Comparison of ENCODE assay signal across 8 cellular contexts in genomic region chr12:4506870-4507269, GRCh38. TPM values are rescaled to one million over a fixed set of nuclear protein-coding genes. Genes with fewer than 3 reads are reported as not detected.
A peak's percentile ranks its signal among the peaks of the same experiment; 100 is the strongest.
DNase-seq lines count a peak whose midpoint lies in the region; ATAC-seq, FAIRE-seq and TF ChIP-seq lines count a peak whose summit lies in the region.

No MANE protein-coding gene starts in this region.

- H3K4me1 ChIP-seq in CD4-positive, CD25-positive, alpha-beta regulatory T cell (ENCODE audit: control insufficient read depth, insufficient read depth, low read length, poor library complexity, severe bottlenecking) = peaks cover 23% of the 10 kb centered on the region
- H3K4me1 ChIP-seq in GM12878 (ENCODE audit: control insufficient read depth, insufficient read depth, low read length) = peaks cover 12% of the 10 kb centered on the region
- H3K4me1 ChIP-seq in colonic mucosa = no peaks in the 10 kb centered on the region

- H3K9me3 Mint-ChIP-seq in CD4-positive, CD25-positive, alpha-beta regulatory T cell = no peaks in the 10 kb centered on the region

- peak in 2 of 3 donors; percentile 85 to 94 for DNase-seq in CD4-positive, CD25-positive, alpha-beta regulatory T cell
- DNase-seq in GM12878 (ENCODE audit: low read depth, low spot score) = peak; percentile 52
- DNase-seq in omental fat pad (ENCODE audit: low spot score) = no peak
- DNase-seq in RCC 7860 (ENCODE audit: low spot score) = no peak
- DNase-seq in D341Med (ENCODE audit: low spot score) = no peak
- no peak for DNase-seq in colonic mucosa

- WGBS in GM12878 (ENCODE audit: insufficient coverage, insufficient replicate concordance, low lambda C conversion rate, missing lambda C conversion rate) = 6% methylated on average over 5 of the region's 5 CpGs

- TF ChIP-seq CTCF in GM12878 (IDR thresholded peaks at IDR 0.05 in 2 of 3, conservative IDR thresholded peaks at IDR 0.05 in 1 of 3; ENCODE audit: control insufficient read depth in 2 of 3, extremely low read depth in 1 of 3, insufficient read depth in 1 of 3, low read depth in 3 of 3, low read length in 3 of 3) = no peak
- TF ChIP-seq CTCF in omental fat pad (IDR thresholded peaks at IDR 0.05) = no peak
- TF ChIP-seq CTCF in colonic mucosa (IDR thresholded peaks at IDR 0.05) = no peak

- RAD21 ChIA-PET in GM12878 (lab: Charles Lee; ENCODE audit: unreplicated experiment) = no interaction called here

- CTCF ChIA-PET in GM12878 (lab: Yijun Ruan, JAX) = interaction anchor here (0.9 kb wide), 1 partner anchor 348 kb away, joined by 3 read pairs; no protein-coding TSS in a partner anchor

- H3K79me2 ChIP-seq in GM12878 (ENCODE audit: control insufficient read depth, insufficient read depth, low read length) = no peaks in the 10 kb centered on the region

- H3K4me3 ChIP-seq in CD4-positive, CD25-positive, alpha-beta regulatory T cell (ENCODE audit: low read depth, low read length) = peak overlapping the region; percentile 61
- H3K4me3 ChIP-seq in GM12878 (0 out of 2 replicates have a peak overlapping the region, but pooled peaks have one; percentile 1), colonic mucosa (no peak overlapping the region)

- H3K27me3 ChIP-seq in CD4-positive, CD25-positive, alpha-beta regulatory T cell (ENCODE audit: control insufficient read depth, insufficient read depth, low read length) = no peaks in the 10 kb centered on the region
- H3K27me3 ChIP-seq in GM12878 (replicated peaks in 1 of 2; ENCODE audit: control insufficient read depth in 2 of 2, insufficient read depth in 2 of 2, low read length in 1 of 2) (no peaks in the 10 kb centered on the region), colonic mucosa (no peaks in the 10 kb centered on the region)

- H3K9me3 ChIP-seq in CD4-positive, CD25-positive, alpha-beta regulatory T cell (ENCODE audit: control insufficient read depth in 2 of 2, low read length in 2 of 2) = no peaks in the 10 kb centered on the region
- H3K9me3 ChIP-seq in GM12878 (replicated peaks; ENCODE audit: control insufficient read depth, insufficient read depth, low read length) (no peaks in the 10 kb centered on the region), colonic mucosa (no peaks in the 10 kb centered on the region)

- H3K4me2 ChIP-seq in GM12878 (ENCODE audit: control insufficient read depth, insufficient read depth) = peak overlapping the region; percentile 39; the same call in 1 of the 2 replicates

- SMC1A ChIA-PET in GM12878 (lab: Charles Lee; ENCODE audit: uncharacterized antibody, unreplicated experiment) = interaction anchor here (0.6 kb wide), 1 partner anchor 46 kb away, joined by 3 read pairs; no protein-coding TSS in a partner anchor

- H3K9ac ChIP-seq in GM12878 (ENCODE audit: control insufficient read depth, insufficient read depth, low read length) (no peak overlapping the region), colonic mucosa (ENCODE audit: low read depth in 2 of 2, low read length in 2 of 2) (no peak overlapping the region)

- H3K36me3 Mint-ChIP-seq in CD4-positive, CD25-positive, alpha-beta regulatory T cell = peaks cover 20% of the 10 kb centered on the region

- peaks cover 14% of the 10 kb centered on the region for H3K36me3 ChIP-seq in CD4-positive, CD25-positive, alpha-beta regulatory T cell (ENCODE audit: control insufficient read depth, insufficient read depth, low read length)
- no peaks in the 10 kb centered on the region for H3K36me3 ChIP-seq in GM12878 (ENCODE audit: control insufficient read depth in 2 of 2, insufficient read depth in 2 of 2, low read length in 1 of 2)
- H3K36me3 ChIP-seq in colonic mucosa = no peaks in the 10 kb centered on the region

- in situ Hi-C loops in GM12878 (cut with MboI) = no loop called here

- no peaks in the 10 kb centered on the region for H3K27me3 Mint-ChIP-seq in CD4-positive, CD25-positive, alpha-beta regulatory T cell

- peak; percentile 99 for ATAC-seq in CD4-positive, CD25-positive, alpha-beta regulatory T cell (ENCODE audit: low read depth in 2 of 2)
- ATAC-seq in GM19351 (IDR thresholded peaks at IDR 0.05; ENCODE audit: unreplicated experiment) (peak; percentile 97), HG03460 (IDR thresholded peaks at IDR 0.05; ENCODE audit: unreplicated experiment) (peak; percentile 93), GM12878 (peak; percentile 94), omental fat pad (ENCODE audit: low FRiP score) (no peak)

- TF ChIP-seq RAD21 in GM12878 (IDR thresholded peaks at IDR 0.05; ENCODE audit: insufficient read depth, low read depth, low read length) = no peak

- no peak overlapping the region for H2AFZ ChIP-seq in GM12878 (ENCODE audit: control insufficient read depth, low read depth, low read length)

- TF ChIP-seq POLR2A in GM12878 (IDR thresholded peaks at IDR 0.05; ENCODE audit: low read depth, low read length) = no peak

- intact Hi-C loops in GM12878 (cut with micrococcal nuclease; ENCODE audit: unreplicated experiment) = no loop called here
- intact Hi-C loops in colonic mucosa (cut with DNase I) = no loop called here

- TF ChIP-seq EP300 in GM12878 (IDR thresholded peaks at IDR 0.05; ENCODE audit: borderline replicate concordance in 1 of 2, control insufficient read depth in 1 of 2, low read depth in 2 of 2, low read length in 2 of 2) = 0 out of 4 replicates have a peak, but pooled peaks of 1 of the 2 experiments have one; percentile 48

- peak overlapping the region; percentile 67 to 95 (median 89) for H3K27ac Mint-ChIP-seq in CD4-positive, CD25-positive, alpha-beta regulatory T cell

- H3K4me3 Mint-ChIP-seq in CD4-positive, CD25-positive, alpha-beta regulatory T cell = peak overlapping the region; percentile 22 to 74 (median 66)

- BruUV-seq in GM12878 (replicated peaks; lab: Mats Ljungman, UMichigan) = no TSS peak

- peak overlapping the region; percentile 74 for H3K27ac ChIP-seq in CD4-positive, CD25-positive, alpha-beta regulatory T cell (ENCODE audit: insufficient read depth, low read length, poor library complexity, severe bottlenecking)
- H3K27ac ChIP-seq in GM12878 (ENCODE audit: control insufficient read depth, insufficient read depth) (no peak overlapping the region), colonic mucosa (no peak overlapping the region)

- POLR2A ChIA-PET in GM12878 (lab: Charles Lee) = interaction anchor here (0.5 kb wide), 1 partner anchor 182 kb away, joined by 4 read pairs; no protein-coding TSS in a partner anchor

- FAIRE-seq in GM12878 (lab: Jason Lieb, UNC) (peak; percentile 99), RCC 7860 (lab: Jason Lieb, UNC) (no peak)

- peaks cover 17 to 29% (median 27%) of the 10 kb centered on the region in 4 donors for H3K4me1 Mint-ChIP-seq in CD4-positive, CD25-positive, alpha-beta regulatory T cell

- no peaks in the 10 kb centered on the region for H4K20me1 ChIP-seq in GM12878 (ENCODE audit: control insufficient read depth, insufficient read depth)

TF ChIP-seq in GM12878, 131 proteins besides CTCF, POLR2A, EP300 and RAD21 (continues in another document):
- TF ChIP-seq MTA3 (IDR thresholded peaks at IDR 0.05; ENCODE audit: borderline replicate concordance, low read length) (peak; percentile 87), CREB1 (IDR thresholded peaks at IDR 0.05; ENCODE audit: low read depth) (peak; percentile 74), MEF2A (IDR thresholded peaks at IDR 0.05; ENCODE audit: insufficient read depth, low read depth, low read length) (peak; percentile 89), TCF12 (IDR thresholded peaks at IDR 0.05; ENCODE audit: low read depth, low read length) (0 out of 2 replicates have a peak, but pooled peaks have one; percentile 39)

RNA-seq across cellular contexts. Expression of gene RAD51AP1, which starts 31.8 kb away (rescaled TPM):
- total RNA-seq in CD4-positive, CD25-positive, alpha-beta regulatory T cell = 1.9 TPM
- polyA plus RNA-seq in CD4-positive, CD25-positive, alpha-beta regulatory T cell = 1 to 10 TPM; 1.1 to 5.7 (median 3.2) TPM
- total RNA-seq in GM12878 (2013; cell fraction: nucleolus; rRNA removed) = 72.7 and 82.0 TPM in 2 replicates
- total RNA-seq in GM12878 (2014; rRNA removed) (22.3 and 32.6 TPM in 2 replicates), GM12878 (2014; rRNA removed; fragmentation: Illumina TruSeq; extraction: Trizol) (44.9 and 48.7 TPM in 2 replicates), GM12878 (2021) (29.7 and 31.9 TPM in 2 replicates), omental fat pad (1 to 10 TPM; 1.1 to 3.2 (median 1.5) TPM), colonic mucosa (10 to 100 TPM in 1 of 2 donors, 1 to 10 TPM in 1; 6.6 to 22.3 TPM)
- polyA plus RNA-seq in GM12878 (2011; ENCODE audit: low read depth) = 14.9 TPM
- polyA plus RNA-seq in GM12878 (2011; rRNA removed) (47.5 and 87.5 TPM in 2 replicates), GM12878 (2014; fragmentation: Illumina TruSeq; extraction: Trizol) (56.7 and 69.4 TPM in 2 replicates), GM12878 (2014; fragmentation: Nextera tagmentation; extraction: Ambion mirVana) (10 to 100 TPM; 71.4 to 86.0 TPM), GM12878 (2014; rRNA removed) (24.8 and 29.6 TPM in 2 replicates), GM12878 (2016; fragmentation: Nextera tagmentation; extraction: Ambion mirVana) (10 to 100 TPM; 53.0 to 60.0 TPM)
- polyA plus RNA-seq in GM12878 (2011; cell fraction: cytosol; rRNA removed) = 10.4 and 12.7 TPM in 2 replicates
- 33.5 and 36.6 TPM in 2 replicates for polyA plus RNA-seq in GM12878 (2011; cell fraction: nucleus; rRNA removed)
- polyA plus RNA-seq in GM12878 (2012) = 17.7 and 20.3 TPM in 2 replicates
- polyA minus RNA-seq in GM12878 (2011; rRNA and poly(A)+ RNA removed) = 7.5 and 9.4 TPM in 2 replicates
- 6.0 and 6.2 TPM in 2 replicates for polyA minus RNA-seq in GM12878 (2011; cell fraction: cytosol; rRNA and poly(A)+ RNA removed)
- 15.2 and 17.3 TPM in 2 replicates for polyA minus RNA-seq in GM12878 (2011; cell fraction: nucleus; rRNA and poly(A)+ RNA removed)

RNA-seq across cellular contexts. Expression of gene DYRK4, which starts 55.1 kb away (rescaled TPM):
- 11.4 TPM for total RNA-seq in CD4-positive, CD25-positive, alpha-beta regulatory T cell
- 10 to 100 TPM; 33.2 to 43.1 (median 37.7) TPM for polyA plus RNA-seq in CD4-positive, CD25-positive, alpha-beta regulatory T cell
- total RNA-seq in GM12878 (2013; cell fraction: nucleolus; rRNA removed) = 15.5 and 26.3 TPM in 2 replicates
- total RNA-seq in GM12878 (2014; rRNA removed) (47.5 and 53.9 TPM in 2 replicates), GM12878 (2014; rRNA removed; fragmentation: Illumina TruSeq; extraction: Trizol) (43.7 and 44.1 TPM in 2 replicates), GM12878 (2021) (29.9 and 30.8 TPM in 2 replicates), omental fat pad (10 to 100 TPM; 14.8 to 26.4 (median 24.2) TPM), colonic mucosa (10 to 100 TPM; 20.9 to 26.7 TPM)
- polyA plus RNA-seq in GM12878 (2011; ENCODE audit: low read depth) = 25.1 TPM
- polyA plus RNA-seq in GM12878 (2011; rRNA removed) (52.1 and 54.9 TPM in 2 replicates), GM12878 (2014; fragmentation: Illumina TruSeq; extraction: Trizol) (39.5 and 52.7 TPM in 2 replicates), GM12878 (2014; fragmentation: Nextera tagmentation; extraction: Ambion mirVana) (10 to 100 TPM; 61.4 to 66.7 TPM), GM12878 (2014; rRNA removed) (46.1 and 56.1 TPM in 2 replicates), GM12878 (2016; fragmentation: Nextera tagmentation; extraction: Ambion mirVana) (10 to 100 TPM; 41.4 to 43.0 TPM)
- polyA plus RNA-seq in GM12878 (2011; cell fraction: cytosol; rRNA removed) = 35.2 and 38.3 TPM in 2 replicates
- polyA plus RNA-seq in GM12878 (2011; cell fraction: nucleus; rRNA removed) = 54.4 and 89.0 TPM in 2 replicates
- 27.4 and 36.1 TPM in 2 replicates for polyA plus RNA-seq in GM12878 (2012)
- polyA minus RNA-seq in GM12878 (2011; rRNA and poly(A)+ RNA removed) = 23.3 and 24.0 TPM in 2 replicates
- 6.0 and 10.4 TPM in 2 replicates for polyA minus RNA-seq in GM12878 (2011; cell fraction: cytosol; rRNA and poly(A)+ RNA removed)
- polyA minus RNA-seq in GM12878 (2011; cell fraction: nucleus; rRNA and poly(A)+ RNA removed) = 21.6 and 21.9 TPM in 2 replicates

Comparison
In these comparisons a context has a peak if more than half of its experiments do, and no peak if none do; other contexts are left out.
1. DNase-seq: peak in CD4-positive, CD25-positive, alpha-beta regulatory T cell (2 of 3) and GM12878 (single experiment); none in omental fat pad (single experiment), RCC 7860 (single experiment), D341Med (single experiment) and colonic mucosa (single experiment).